8 cellular contexts compared by ENCODE assay signal in genomic region chr14:103910262-103910935, GRCh38. TPM values are rescaled to one million over a fixed set of nuclear protein-coding genes. Genes with fewer than 3 reads are reported as not detected.
A peak's percentile ranks its signal among the peaks of the same experiment; 100 is the strongest.
DNase-seq lines count a peak whose midpoint lies in the region; ATAC-seq and TF ChIP-seq lines count a peak whose summit lies in the region.

No MANE protein-coding gene starts in this region.

- intact Hi-C loops in mammary epithelial cell (cut with micrococcal nuclease): loop anchor here (1.0 to 5.0 kb wide), 5 partner anchors 43 to 334 kb away; no protein-coding TSS in a partner anchor

- no peak for ATAC-seq in GM18519 (IDR thresholded peaks at IDR 0.05; ENCODE audit: low FRiP score, unreplicated experiment)

- dilution Hi-C loops in mammary epithelial cell (cut with HindIII; ENCODE audit: low sequenced_read_pairs): loop anchor here (5.0 kb wide), 1 partner anchor 103 kb away; no protein-coding TSS in a partner anchor

- no peaks in the 10 kb centered on the region for H4K20me1 ChIP-seq in mammary epithelial cell (ENCODE audit: insufficient read depth, low read length)

- peaks cover 8% of the 10 kb centered on the region for H3K36me3 ChIP-seq in mammary epithelial cell (ENCODE audit: insufficient read depth, low read length)

- peak; percentile 79 for TF ChIP-seq CTCF in AG04450 (IDR thresholded peaks at IDR 0.05; ENCODE audit: low read depth, low read length)
- peak; percentile 46 for TF ChIP-seq CTCF in GM20000 (IDR thresholded peaks at IDR 0.05; ENCODE audit: extremely low read depth, missing control alignments)
- peak; percentile 58 for TF ChIP-seq CTCF in WI38 (IDR thresholded peaks at IDR 0.05; ENCODE audit: low read depth, low read length)
- peak; percentile 92 to 94 for TF ChIP-seq CTCF in mammary epithelial cell (conservative IDR thresholded peaks at IDR 0.05 in 1 of 2, IDR thresholded peaks at IDR 0.05 in 1 of 2; ENCODE audit: extremely low read depth in 1 of 2, insufficient read depth in 1 of 2, low read depth in 1 of 2, low read length in 2 of 2)

- in situ Hi-C loops in mammary epithelial cell (cut with MboI; ENCODE audit: low sequenced_read_pairs in 2 of 2): loop anchor here (5.0 to 10.0 kb wide), 3 partner anchors 72 to 336 kb away; no protein-coding TSS in a partner anchor

- peak overlapping the region; percentile 52 for H3K4me2 ChIP-seq in mammary epithelial cell (ENCODE audit: insufficient read depth, low read depth, low read length)

- POLR2A ChIA-PET in AG04450 (lab: Yijun Ruan, JAX): no interaction called here

- H3K27me3 ChIP-seq in AG04450 (ENCODE audit: control insufficient read depth, insufficient read depth, low read length) (no peaks in the 10 kb centered on the region), mammary epithelial cell (ENCODE audit: insufficient read depth, low read length) (no peaks in the 10 kb centered on the region)

- peaks cover 2% of the 10 kb centered on the region for H3K79me2 ChIP-seq in mammary epithelial cell (ENCODE audit: insufficient read depth, low read length)

- peak overlapping the region; percentile 16 for H3K9ac ChIP-seq in mammary epithelial cell (ENCODE audit: insufficient read depth, low read length)

- peak; percentile 7 for DNase-seq in AG04450 (ENCODE audit: low read depth, low spot score)
- DNase-seq in GM20000 (ENCODE audit: low spot score): peak; percentile 81
- DNase-seq in NCI-H2081 treated with DMSO at 0.1 percent for 48 hours (lab: John Stamatoyannopoulos, UW): peak; percentile 64
- peak; percentile 93 for DNase-seq in mammary epithelial cell
- DNase-seq in iPS-NIHi7 (ENCODE audit: extremely low spot score): peak; percentile 92
- DNase-seq in stimulated activated CD4-positive, alpha-beta T cell treated with anti-CD3 and anti-CD28 coated beads, Interleukin-12 subunit alpha, Interleukin-12 subunit beta, amount 100 ng/mL, for 24 hours (ENCODE audit: low read depth in 2 of 2): peak; percentile 42 to 64

- no TSS peak for BruUV-seq in mammary epithelial cell (replicated peaks; lab: Mats Ljungman, UMichigan)

- CTCF ChIA-PET in AG04450 (lab: Charles Lee): interaction anchor here (0.5 to 6.0 kb wide), 7 partner anchors 10 to 107 kb away, joined by 3 to 33 read pairs (median 7); a partner anchor contains a TSS
- CTCF ChIA-PET in mammary epithelial cell (lab: Charles Lee; ENCODE audit: low non-redundant PET): interaction anchor here (1.1 kb wide), 1 partner anchor 102 kb away, joined by 8 read pairs; no protein-coding TSS in a partner anchor

- H3K27ac ChIP-seq in AG04450 (ENCODE audit: low read depth, low read length) (no peak overlapping the region), mammary epithelial cell (ENCODE audit: insufficient read depth, low read depth, low read length) (no peak overlapping the region)

- WGBS in mammary epithelial cell (ENCODE audit: low coverage, missing lambda C conversion rate): 21% methylated on average over 19 of the region's 20 CpGs

- H3K9me3 ChIP-seq in AG04450 (ENCODE audit: control insufficient read depth, insufficient read depth, low read length) (no peaks in the 10 kb centered on the region), mammary epithelial cell (replicated peaks; ENCODE audit: insufficient read depth, low read length) (no peaks in the 10 kb centered on the region)

- peaks cover 8% of the 10 kb centered on the region for H3K4me1 ChIP-seq in mammary epithelial cell (ENCODE audit: insufficient read depth, low read length)

- peak overlapping the region; percentile 69 for H2AFZ ChIP-seq in mammary epithelial cell (ENCODE audit: low read depth, low read length)

- no peak overlapping the region for H3K4me3 ChIP-seq in AG04450 (ENCODE audit: low read depth, low read length)
- H3K4me3 ChIP-seq in WI38 (ENCODE audit: low read depth, low read length): no peak overlapping the region
- peak overlapping the region in 1 of 3 experiments; percentile 2 for H3K4me3 ChIP-seq in mammary epithelial cell (replicated peaks in 1 of 3; ENCODE audit: insufficient read depth in 1 of 3, low read depth in 2 of 3, low read length in 3 of 3)

RNA-seq across cellular contexts. Expression of gene TDRD9, which starts 17.9 kb away (rescaled TPM):
- polyA plus RNA-seq in AG04450 (2011; rRNA removed) (0.05 and 0.11 TPM in 2 replicates), mammary epithelial cell (0.06 TPM)
- polyA minus RNA-seq in AG04450 (2011; rRNA and poly(A)+ RNA removed): 0.14 TPM in 1 of 2 replicates, not detected in the other
- 1 to 10 TPM; 3.5 to 7.3 TPM for total RNA-seq in mammary epithelial cell
- not detected for polyA minus RNA-seq in mammary epithelial cell

RNA-seq across cellular contexts. Expression of gene RD3L, which starts 31.9 kb away (rescaled TPM):
- not detected in 2 replicates for polyA plus RNA-seq in AG04450 (2011; rRNA removed)
- not detected in 2 replicates for polyA minus RNA-seq in AG04450 (2011; rRNA and poly(A)+ RNA removed)
- not detected for total RNA-seq in mammary epithelial cell
- polyA plus RNA-seq in mammary epithelial cell: not detected
- not detected for polyA minus RNA-seq in mammary epithelial cell

Comparison
In these comparisons a context has a peak if more than half of its experiments do, and no peak if none do; other contexts are left out.
1. DNase-seq: peak in every context shown above with its lines; median percentile 93 in mammary epithelial cell; 92 in iPS-NIHi7; 81 in GM20000; 64 in NCI-H2081 treated with DMSO at 0.1 percent for 48 hours; 53 in stimulated activated CD4-positive, alpha-beta T cell treated with anti-CD3 and anti-CD28 coated beads, Interleukin-12 subunit alpha, Interleukin-12 subunit beta, amount 100 ng/mL, for 24 hours; 7 in AG04450.